8 cellular contexts compared by ENCODE assay signal in the genomic region with DNA sequence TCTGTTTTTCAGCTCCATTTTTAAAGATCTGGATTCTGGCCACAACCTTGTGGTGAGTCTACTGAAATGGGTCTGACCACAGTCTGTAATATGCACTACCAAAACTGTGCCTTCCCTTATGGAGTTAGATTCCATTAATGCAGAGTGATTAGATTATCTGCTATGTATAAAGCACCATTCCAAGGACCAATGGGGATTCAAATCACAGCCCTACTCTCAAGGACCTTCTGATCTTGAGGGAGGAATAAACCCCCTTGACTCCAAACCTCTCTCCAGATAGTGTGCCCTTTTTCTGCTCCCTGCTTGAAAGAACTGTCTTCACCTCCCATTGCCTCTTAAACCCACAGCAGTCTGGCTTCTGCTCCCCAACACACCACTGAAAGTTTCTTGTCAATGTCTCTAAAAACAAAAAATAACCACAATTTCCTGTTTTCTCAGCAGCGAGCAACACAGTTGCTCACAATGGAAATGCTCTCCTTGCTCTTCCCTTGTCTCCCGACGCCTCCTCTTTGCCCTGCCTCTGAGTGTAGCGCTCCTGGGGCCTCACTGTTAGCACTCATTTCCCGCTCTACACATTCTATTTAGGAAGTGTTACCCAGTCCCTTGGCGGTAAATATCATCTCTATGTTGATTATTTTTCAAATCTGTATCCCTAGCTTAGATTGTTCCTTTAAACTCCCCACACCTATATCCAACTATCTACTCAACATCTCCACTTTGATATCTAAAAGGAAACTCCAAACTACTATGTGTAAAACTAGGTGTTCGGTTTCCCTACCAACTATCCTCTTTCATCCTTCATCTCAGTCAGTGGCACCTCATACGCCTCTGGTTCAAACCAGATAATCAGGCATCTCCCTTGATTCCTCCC. TPM values are rescaled to one million over a fixed set of nuclear protein-coding genes. Genes with fewer than 3 reads are reported as not detected.
DNase-seq lines count a peak whose midpoint lies in the region; ATAC-seq and TF ChIP-seq lines count a peak whose summit lies in the region.

No MANE protein-coding gene starts in this region.

- DNase-seq in Kasumi-1 (lab: John Stamatoyannopoulos, UW) = peak; percentile 21 to 27
- DNase-seq in central memory CD4-positive, alpha-beta T cell = peak; percentile 40
- no peak for DNase-seq in SW480 (ENCODE audit: low spot score)
- DNase-seq in T1000 (lab: John Stamatoyannopoulos, UW) = no peak
- no peak for DNase-seq in ACHN
- no peak for DNase-seq in adrenal gland

- no peaks in the 10 kb centered on the region for H3K4me1 ChIP-seq in adrenal gland (replicated peaks in 1 of 2)

- H3K27me3 ChIP-seq in adrenal gland = no peaks in the 10 kb centered on the region

- no peak overlapping the region for H3K4me3 ChIP-seq in adrenal gland

- H3K27ac ChIP-seq in adrenal gland = no peak overlapping the region

- H3K9me3 ChIP-seq in adrenal gland (replicated peaks in 1 of 3) = no peaks in the 10 kb centered on the region

- TF ChIP-seq POLR2A in adrenal gland (IDR thresholded peaks at IDR 0.05) = no peak

- 62 to 77% (median 74%) methylated on average over 8 of the region's 8 CpGs for WGBS in adrenal gland, 4 donors

- no peak for TF ChIP-seq CTCF in adrenal gland (IDR thresholded peaks at IDR 0.05)

- ATAC-seq in GM18499 (IDR thresholded peaks at IDR 0.05; ENCODE audit: insufficient read depth, unreplicated experiment) (peak; percentile 72), GM21619 (IDR thresholded peaks at IDR 0.05; ENCODE audit: unreplicated experiment) (peak; percentile 97)

- intact Hi-C loops in adrenal gland (cut with DNase I) = no loop called here

- in situ Hi-C loops in ACHN (cut with HindIII; ENCODE audit: low pct_ligation_motif_present, low pct_unique_long_range_greater_than_20kb, low sequenced_read_pairs) = no loop called here

- H3K36me3 ChIP-seq in adrenal gland (replicated peaks in 1 of 2) = no peaks in the 10 kb centered on the region

RNA-seq across cellular contexts. Expression of gene PCNX2, which starts 13.6 kb away (rescaled TPM):
- total RNA-seq in adrenal gland = 10 to 100 TPM in 2 of 8 donors, 1 to 10 TPM in 6; 2.2 to 12.1 (median 5.5) TPM
- 10 to 100 TPM in 2 of 3 donors, 1 to 10 TPM in 1; 2.6 to 14.5 (median 13.8) TPM for polyA plus RNA-seq in adrenal gland

RNA-seq across cellular contexts. Expression of gene MAP3K21, which starts 45.6 kb away (rescaled TPM):
- 10 to 100 TPM in 1 of 8 donors, 1 to 10 TPM in 7; 2.9 to 12.1 (median 6.7) TPM for total RNA-seq in adrenal gland
- polyA plus RNA-seq in adrenal gland = 1 to 10 TPM; 3.3 to 5.6 (median 3.4) TPM

Comparison
In these comparisons a context has a peak if more than half of its experiments do, and no peak if none do; other contexts are left out.
1. DNase-seq: peak in Kasumi-1 (2 of 2) and central memory CD4-positive, alpha-beta T cell (single experiment); none in SW480 (single experiment), T1000 (single experiment), ACHN (single experiment) and adrenal gland (0 of 7).